In genomic region chr17:33038740-33039139, GRCh38 we compare ENCODE assay signal across 8 cellular contexts. TPM values are rescaled to one million over a fixed set of nuclear protein-coding genes. Genes with fewer than 3 reads are reported as not detected.
A peak's percentile ranks its signal among the peaks of the same experiment; 100 is the strongest.
DNase-seq lines count a peak whose midpoint lies in the region; ATAC-seq and TF ChIP-seq lines count a peak whose summit lies in the region.

No MANE protein-coding gene starts in this region.

- no peak overlapping the region for H3K4me3 ChIP-seq in Panc1 (ENCODE audit: low read depth in 2 of 2, low read length in 2 of 2)
- H3K4me3 ChIP-seq in fibroblast of lung (replicated peaks in 1 of 4; ENCODE audit: control extremely low read depth in 1 of 4, insufficient read depth in 1 of 4, low read depth in 3 of 4, low read length in 4 of 4) = no peak overlapping the region

- H3K9ac ChIP-seq in fibroblast of lung (ENCODE audit: insufficient read depth, low read length) = no peak overlapping the region

- no peaks in the 10 kb centered on the region for H4K20me1 ChIP-seq in fibroblast of lung (ENCODE audit: control insufficient read depth, extremely low read depth, insufficient read depth, low read length)

- H3K4me1 ChIP-seq in Panc1 (ENCODE audit: control insufficient read depth, insufficient read depth, low read length) (no peaks in the 10 kb centered on the region), fibroblast of lung (ENCODE audit: control insufficient read depth, extremely low read depth, insufficient read depth, low read length) (no peaks in the 10 kb centered on the region)

- CTCF ChIA-PET in Panc1 (lab: Charles Lee) = interaction anchor here (0.5 kb wide), 1 partner anchor 207 kb away, joined by 3 read pairs; no protein-coding TSS in a partner anchor

- POLR2A ChIA-PET in Panc1 (lab: Charles Lee) = no interaction called here

- no peak overlapping the region for H2AFZ ChIP-seq in fibroblast of lung (ENCODE audit: low read length)

- in situ Hi-C loops in Panc1 (cut with HindIII; ENCODE audit: low pct_unique_long_range_greater_than_20kb, low sequenced_read_pairs) = no loop called here

- H3K27me3 ChIP-seq in Panc1 (ENCODE audit: control insufficient read depth, insufficient read depth, low read length) = no peaks in the 10 kb centered on the region
- peaks cover 2% of the 10 kb centered on the region for H3K27me3 ChIP-seq in fibroblast of lung (ENCODE audit: control insufficient read depth, insufficient read depth, low read length)

- H3K36me3 ChIP-seq in Panc1 (ENCODE audit: control insufficient read depth, insufficient read depth, low read length) (no peaks in the 10 kb centered on the region), fibroblast of lung (ENCODE audit: control insufficient read depth, insufficient read depth, low read length) (no peaks in the 10 kb centered on the region)

- no peaks in the 10 kb centered on the region for H3K9me3 ChIP-seq in Panc1 (ENCODE audit: control insufficient read depth, insufficient read depth, low read depth, low read length)
- H3K9me3 ChIP-seq in fibroblast of lung (ENCODE audit: control insufficient read depth, insufficient read depth, low read depth, low read length) = no peaks in the 10 kb centered on the region

- peak; percentile 30 for DNase-seq in stimulated activated CD4-positive, alpha-beta T cell treated with anti-CD3 and anti-CD28 coated beads, Interleukin-15, amount 100 ng/mL, for 24 hours
- no peak for DNase-seq in stimulated activated CD4-positive, alpha-beta T cell treated with anti-CD3 and anti-CD28 coated beads, Interleukin-4, amount 100 ng/mL, for 1 hour
- no peak for DNase-seq in Panc1 (ENCODE audit: low read depth, low spot score)
- DNase-seq in fibroblast of lung (ENCODE audit: low read depth in 2 of 2) = peak; percentile 33 to 69
- DNase-seq in pons (ENCODE audit: low spot score) = peak; percentile 28
- DNase-seq in NCI-H1048 (lab: John Stamatoyannopoulos, UW) = no peak

- ATAC-seq in Panc1 = peak; percentile 85
- no peak for ATAC-seq in HG03039 (IDR thresholded peaks at IDR 0.05; ENCODE audit: unreplicated experiment)
- no peak for ATAC-seq in GM18502 (IDR thresholded peaks at IDR 0.05; ENCODE audit: poor library complexity, unreplicated experiment)

- no TSS peak for BruUV-seq in Panc1 (replicated peaks; lab: Mats Ljungman, UMichigan)

- no peaks in the 10 kb centered on the region for H3K79me2 ChIP-seq in fibroblast of lung (ENCODE audit: control insufficient read depth, insufficient read depth, low read length)

- TF ChIP-seq CTCF in Panc1 (IDR thresholded peaks at IDR 0.05) = peak; percentile 82
- TF ChIP-seq CTCF in fibroblast of lung (conservative IDR thresholded peaks at IDR 0.05 in 1 of 2, IDR thresholded peaks at IDR 0.05 in 1 of 2; ENCODE audit: low read depth in 1 of 2, low read length in 2 of 2) = peak; percentile 51 to 62

- no peak overlapping the region for H3K27ac ChIP-seq in Panc1 (ENCODE audit: low read length)
- no peak overlapping the region for H3K27ac ChIP-seq in fibroblast of lung (ENCODE audit: insufficient read depth, low read length)

- intact Hi-C loops in Panc1 (cut with micrococcal nuclease; ENCODE audit: unreplicated experiment) = no loop called here

- no peak overlapping the region for H3K4me2 ChIP-seq in fibroblast of lung (ENCODE audit: extremely low read depth, insufficient read depth, low read length)

RNA-seq across cellular contexts. Expression of gene SPACA3, which starts 47.1 kb away (rescaled TPM):
- not detected for total RNA-seq in Panc1 (2021; ENCODE audit: unreplicated experiment)
- not detected for polyA plus RNA-seq in Panc1 (2012; ENCODE audit: insufficient read length)
- not detected in 2 replicates for total RNA-seq in fibroblast of lung
- polyA plus RNA-seq in fibroblast of lung = not detected in 2 replicates
- not detected in 2 replicates for polyA plus RNA-seq in fibroblast of lung (2012)
- not detected in 2 replicates for polyA minus RNA-seq in fibroblast of lung (ENCODE audit: low replicate concordance)

Comparison
In these comparisons a context has a peak if more than half of its experiments do, and no peak if none do; other contexts are left out.
1. DNase-seq: peak in stimulated activated CD4-positive, alpha-beta T cell treated with anti-CD3 and anti-CD28 coated beads, Interleukin-15, amount 100 ng/mL, for 24 hours (single experiment), fibroblast of lung (2 of 2) and pons (single experiment); none in stimulated activated CD4-positive, alpha-beta T cell treated with anti-CD3 and anti-CD28 coated beads, Interleukin-4, amount 100 ng/mL, for 1 hour (single experiment), Panc1 (single experiment) and NCI-H1048 (single experiment).